Comparison of ENCODE assay signal across 9 cellular contexts in genomic region chr17:7235693-7236665, GRCh38. TPM values are rescaled to one million over a fixed set of nuclear protein-coding genes. Genes with fewer than 3 reads are reported as not detected.
DNase-seq lines count a peak whose midpoint lies in the region; ATAC-seq, FAIRE-seq and TF ChIP-seq lines count a peak whose summit lies in the region.
"Had no signal": no experiment of that assay in that cellular context is flagged by ENCODE, and none has a peak within 500 bp of the region (broad histone marks: within the 10 kb centered on the region; RNA-seq: fewer than 3 reads in every experiment).

No MANE protein-coding gene starts in this region.

- FAIRE-seq in A549 (lab: Jason Lieb, UNC) = no peak
- FAIRE-seq in kidney (lab: Jason Lieb, UNC) = no peak

- no peaks in the 10 kb centered on the region for H3K9me3 ChIP-seq in A549
- H3K9me3 ChIP-seq in kidney (ENCODE audit: control insufficient read depth in 1 of 2, low read length in 2 of 2) = no peaks in the 10 kb centered on the region
- H3K9me3 ChIP-seq: thoracic aorta had no signal

- no peaks in the 10 kb centered on the region for H3K27me3 Mint-ChIP-seq in activated T-helper 2 cell treated with anti-CD3 and anti-CD28 coated beads, Interferon-gamma antibody, Interleukin-2, Interleukin-4, amounts not matched to agents 10 μg/mL and 5 μg/mL and 100 μg/mL, durations not matched to agents 14 hours and 24 hours and 36 hours (ENCODE audit: low read depth)

- H3K27ac ChIP-seq in A549 (peak overlapping the region; percentile 1 to 94; a peak in 2 of 6 replicates), kidney (ENCODE audit: low read depth in 2 of 2, low read length in 2 of 2) (no peak overlapping the region)

- H3K4me3 ChIP-seq in A549 (no peak overlapping the region), kidney (ENCODE audit: low read length in 2 of 2) (peak overlapping the region in 1 of 2 donors; percentile 95)

- no peak for TF ChIP-seq CTCF in A549 (IDR thresholded peaks at IDR 0.05)
- no peak for TF ChIP-seq CTCF in kidney (IDR thresholded peaks at IDR 0.05; ENCODE audit: borderline replicate concordance, extremely low read depth, insufficient read depth)
- no peak for TF ChIP-seq CTCF in GM10248 (IDR thresholded peaks at IDR 0.05; ENCODE audit: control extremely low read depth, extremely low read depth, low read depth, missing control alignments)

- intact Hi-C loops in activated T-helper 2 cell treated with anti-CD3 and anti-CD28 coated beads, Interferon-gamma antibody, Interleukin-2, Interleukin-4, amounts not matched to agents 10 μg/mL and 5 μg/mL and 100 μg/mL, durations not matched to agents 14 hours and 24 hours and 36 hours (cut with micrococcal nuclease) = no loop called here
- intact Hi-C loops in kidney (cut with DNase I) = no loop called here

- POLR2A ChIA-PET in A549 (lab: Yijun Ruan, JAX) = interaction anchor here (6.9 kb wide), 1 partner anchor 16 kb away, joined by 63 read pairs; the partner anchor contains the start of genes ACADVL and DLG4
- POLR2A ChIA-PET in GM10248 (lab: Yijun Ruan, JAX) = interaction anchor here (1.2 to 2.7 kb wide), 2 partner anchors 11 to 17 kb away, joined by 3 to 6 read pairs; partner anchors contain the start of genes ACADVL and DLG4

- H3K9me3 Mint-ChIP-seq in activated T-helper 2 cell treated with anti-CD3 and anti-CD28 coated beads, Interferon-gamma antibody, Interleukin-2, Interleukin-4, amounts not matched to agents 10 μg/mL and 5 μg/mL and 100 μg/mL, durations not matched to agents 14 hours and 24 hours and 36 hours = no peaks in the 10 kb centered on the region

- H3K9ac ChIP-seq in kidney (ENCODE audit: low read length in 2 of 2) = no peak overlapping the region

- DNase-seq in A549 (ENCODE audit: low read depth in 1 of 2, low spot score in 1 of 2) = no peak
- DNase-seq in activated T-helper 2 cell treated with anti-CD3 and anti-CD28 coated beads, Interferon-gamma antibody, Interleukin-2, Interleukin-4, amounts not matched to agents 10 μg/mL and 5 μg/mL and 100 μg/mL, durations not matched to agents 14 hours and 24 hours and 36 hours (ENCODE audit: low spot score) = no peak
- DNase-seq in kidney = peak; percentile 69
- DNase-seq in GM10248 (ENCODE audit: extremely low spot score) = no peak
- no peak for DNase-seq in COLO668 (lab: John Stamatoyannopoulos, UW; ENCODE audit: unreplicated experiment)
- DNase-seq in NCI-H345 treated with DMSO at 0.1 percent for 48 hours (lab: John Stamatoyannopoulos, UW; ENCODE audit: unreplicated experiment) = no peak

- no peak for TF ChIP-seq EP300 in A549 (IDR thresholded peaks at IDR 0.05)

- H3K4me1 Mint-ChIP-seq in activated T-helper 2 cell treated with anti-CD3 and anti-CD28 coated beads, Interferon-gamma antibody, Interleukin-2, Interleukin-4, amounts not matched to agents 10 μg/mL and 5 μg/mL and 100 μg/mL, durations not matched to agents 14 hours and 24 hours and 36 hours (ENCODE audit: low read depth) = peaks cover 46% of the 10 kb centered on the region

- peak overlapping the region; percentile 98 for H3K4me3 Mint-ChIP-seq in activated T-helper 2 cell treated with anti-CD3 and anti-CD28 coated beads, Interferon-gamma antibody, Interleukin-2, Interleukin-4, amounts not matched to agents 10 μg/mL and 5 μg/mL and 100 μg/mL, durations not matched to agents 14 hours and 24 hours and 36 hours (ENCODE audit: low read depth)

- CTCF ChIA-PET in A549 (lab: Yijun Ruan, JAX) = interaction anchor here (1.1 to 17.3 kb wide), 9 partner anchors 14 to 191 kb away, joined by 3 to 169 read pairs (median 7); partner anchors contain the start of genes ACADVL and DLG4
- CTCF ChIA-PET in GM10248 (lab: Yijun Ruan, JAX) = interaction anchor here (1.4 to 4.4 kb wide), 3 partner anchors 15 to 60 kb away, joined by 3 to 26 read pairs (median 3); partner anchors contain the start of genes ACADVL, DLG4 and SLC2A4

- peaks cover 51% of the 10 kb centered on the region for H3K36me3 Mint-ChIP-seq in activated T-helper 2 cell treated with anti-CD3 and anti-CD28 coated beads, Interferon-gamma antibody, Interleukin-2, Interleukin-4, amounts not matched to agents 10 μg/mL and 5 μg/mL and 100 μg/mL, durations not matched to agents 14 hours and 24 hours and 36 hours (ENCODE audit: low read depth)

- 80% methylated on average over 21 of the region's 22 CpGs for whole genome bisulfite sequencing in A549 (ENCODE audit: missing lambda C conversion rate)

- TF ChIP-seq POLR2A in A549 (IDR thresholded peaks at IDR 0.05; ENCODE audit: low read length) (no peak), GM18505 (IDR thresholded peaks at IDR 0.05; ENCODE audit: borderline replicate concordance, extremely low read depth, insufficient read depth, insufficient read length) (peak; percentile 16)

- TF ChIP-seq RAD21 in A549 (conservative IDR thresholded peaks at IDR 0.05 in 1 of 2, IDR thresholded peaks at IDR 0.05 in 1 of 2) = no peak

- peaks cover 55% of the 10 kb centered on the region for H3K4me1 ChIP-seq in A549
- peaks cover 17 to 33% of the 10 kb centered on the region in 2 donors for H3K4me1 ChIP-seq in kidney (ENCODE audit: control insufficient read depth in 1 of 2, insufficient read depth in 1 of 2, low read depth in 1 of 2, low read length in 2 of 2)

- peak overlapping the region; percentile 92 for H3K4me2 ChIP-seq in A549

- H3K27ac Mint-ChIP-seq in activated T-helper 2 cell treated with anti-CD3 and anti-CD28 coated beads, Interferon-gamma antibody, Interleukin-2, Interleukin-4, amounts not matched to agents 10 μg/mL and 5 μg/mL and 100 μg/mL, durations not matched to agents 14 hours and 24 hours and 36 hours = no peak overlapping the region

- ATAC-seq in A549 (no peak), GM18505 (IDR thresholded peaks at IDR 0.05; ENCODE audit: unreplicated experiment) (no peak), HG03432 (IDR thresholded peaks at IDR 0.05; ENCODE audit: unreplicated experiment) (no peak)

- peaks cover 13 to 24% of the 10 kb centered on the region in 2 donors for H3K36me3 ChIP-seq in kidney (ENCODE audit: control insufficient read depth in 1 of 2, insufficient read depth in 2 of 2, low read length in 2 of 2)

TF ChIP-seq in A549, 52 proteins besides CTCF, POLR2A, EP300 and RAD21 (continues in another document):
- TF ChIP-seq FOSL2 (IDR thresholded peaks at IDR 0.05) (no peak), FOSL2 (CRISPR knock-in tag; IDR thresholded peaks at IDR 0.05) (peak; percentile 75)

RNA-seq across cellular contexts. Expression of gene DVL2, which starts 1.7 kb away (rescaled TPM):
- polyA plus RNA-seq in A549 (2011; rRNA removed) = 5.7 and 9.6 TPM in 2 replicates
- polyA plus RNA-seq in A549 (2012; cell fraction: cytosol; rRNA removed) = 6.5 and 9.2 TPM in 2 replicates
- 13.8 and 22.3 TPM in 2 replicates for polyA plus RNA-seq in A549 (2012; cell fraction: nucleus; rRNA removed)
- 30.7 to 40.4 TPM (median 37.7 TPM) in 3 replicates for polyA plus RNA-seq in A549 (2017; fragmentation: RNase III; extraction: RNeasy Plus Mini Kit Qiagen cat#74134 plus additional on column Dnase treatment)
- polyA minus RNA-seq in A549 (2011; rRNA and poly(A)+ RNA removed) = 27.8 and 36.3 TPM in 2 replicates
- total RNA-seq in activated T-helper 2 cell treated with anti-CD3 and anti-CD28 coated beads, Interferon-gamma antibody, Interleukin-2, Interleukin-4, amounts not matched to agents 10 μg/mL and 5 μg/mL and 100 μg/mL, durations not matched to agents 14 hours and 24 hours and 36 hours = 69.7 and 73.1 TPM in 2 replicates
- 35.8 TPM for total RNA-seq in kidney
- polyA plus RNA-seq in kidney (ENCODE audit: insufficient read depth, low read depth, low replicate concordance) = 18.0 TPM

RNA-seq across cellular contexts. Expression of gene PHF23, which starts 3.3 kb away (rescaled TPM):
- polyA plus RNA-seq in A549 (2011; rRNA removed) (52.1 and 61.2 TPM in 2 replicates), A549 (2017; fragmentation: RNase III; extraction: RNeasy Plus Mini Kit Qiagen cat#74134 plus additional on column Dnase treatment) (70.9 to 80.2 TPM (median 79.1 TPM) in 3 replicates), kidney (ENCODE audit: insufficient read depth, low read depth, low replicate concordance) (48.5 TPM)
- polyA plus RNA-seq in A549 (2012; cell fraction: cytosol; rRNA removed) = 43.2 and 48.2 TPM in 2 replicates
- 28.6 and 32.6 TPM in 2 replicates for polyA plus RNA-seq in A549 (2012; cell fraction: nucleus; rRNA removed)
- 66.5 and 74.4 TPM in 2 replicates for polyA minus RNA-seq in A549 (2011; rRNA and poly(A)+ RNA removed)
- 43.4 and 47.8 TPM in 2 replicates for total RNA-seq in activated T-helper 2 cell treated with anti-CD3 and anti-CD28 coated beads, Interferon-gamma antibody, Interleukin-2, Interleukin-4, amounts not matched to agents 10 μg/mL and 5 μg/mL and 100 μg/mL, durations not matched to agents 14 hours and 24 hours and 36 hours
- 28.1 TPM for total RNA-seq in kidney

RNA-seq across cellular contexts. Expression of gene GABARAP, which starts 6.3 kb away (rescaled TPM):
- polyA plus RNA-seq in A549 (2011; rRNA removed) = 399 and 502 TPM in 2 replicates
- 329 and 360 TPM in 2 replicates for polyA plus RNA-seq in A549 (2012; cell fraction: cytosol; rRNA removed)
- 93.2 and 184 TPM in 2 replicates for polyA plus RNA-seq in A549 (2012; cell fraction: nucleus; rRNA removed)
- polyA plus RNA-seq in A549 (2017; fragmentation: RNase III; extraction: RNeasy Plus Mini Kit Qiagen cat#74134 plus additional on column Dnase treatment) = 431 to 510 TPM (median 504 TPM) in 3 replicates
- polyA minus RNA-seq in A549 (2011; rRNA and poly(A)+ RNA removed) = 305 and 331 TPM in 2 replicates
- 145 and 147 TPM in 2 replicates for total RNA-seq in activated T-helper 2 cell treated with anti-CD3 and anti-CD28 coated beads, Interferon-gamma antibody, Interleukin-2, Interleukin-4, amounts not matched to agents 10 μg/mL and 5 μg/mL and 100 μg/mL, durations not matched to agents 14 hours and 24 hours and 36 hours
- 477 TPM for total RNA-seq in kidney
- polyA plus RNA-seq in kidney (ENCODE audit: insufficient read depth, low read depth, low replicate concordance) = 1,483 TPM

RNA-seq across cellular contexts. Expression of gene CTDNEP1, which starts 15.6 kb away (rescaled TPM):
- polyA plus RNA-seq in A549 (2011; rRNA removed) (161 and 251 TPM in 2 replicates), A549 (2017; fragmentation: RNase III; extraction: RNeasy Plus Mini Kit Qiagen cat#74134 plus additional on column Dnase treatment) (145 to 151 TPM (median 147 TPM) in 3 replicates), kidney (ENCODE audit: insufficient read depth, low read depth, low replicate concordance) (124 TPM)
- polyA plus RNA-seq in A549 (2012; cell fraction: cytosol; rRNA removed) = 169 and 266 TPM in 2 replicates
- 146 and 158 TPM in 2 replicates for polyA plus RNA-seq in A549 (2012; cell fraction: nucleus; rRNA removed)
- 273 and 295 TPM in 2 replicates for polyA minus RNA-seq in A549 (2011; rRNA and poly(A)+ RNA removed)
- total RNA-seq in activated T-helper 2 cell treated with anti-CD3 and anti-CD28 coated beads, Interferon-gamma antibody, Interleukin-2, Interleukin-4, amounts not matched to agents 10 μg/mL and 5 μg/mL and 100 μg/mL, durations not matched to agents 14 hours and 24 hours and 36 hours = 170 and 181 TPM in 2 replicates
- total RNA-seq in kidney = 113 TPM

RNA-seq across cellular contexts. Expression of gene ELP5, which starts 16.0 kb away (rescaled TPM):
- 114 and 133 TPM in 2 replicates for polyA plus RNA-seq in A549 (2011; rRNA removed)
- polyA plus RNA-seq in A549 (2012; cell fraction: cytosol; rRNA removed) = 135 and 152 TPM in 2 replicates
- 74.9 and 115 TPM in 2 replicates for polyA plus RNA-seq in A549 (2012; cell fraction: nucleus; rRNA removed)
- polyA plus RNA-seq in A549 (2017; fragmentation: RNase III; extraction: RNeasy Plus Mini Kit Qiagen cat#74134 plus additional on column Dnase treatment) = 89.2 to 97.3 TPM (median 92.1 TPM) in 3 replicates
- polyA minus RNA-seq in A549 (2011; rRNA and poly(A)+ RNA removed) = 71.7 and 72.2 TPM in 2 replicates
- total RNA-seq in activated T-helper 2 cell treated with anti-CD3 and anti-CD28 coated beads, Interferon-gamma antibody, Interleukin-2, Interleukin-4, amounts not matched to agents 10 μg/mL and 5 μg/mL and 100 μg/mL, durations not matched to agents 14 hours and 24 hours and 36 hours = 64.8 and 65.3 TPM in 2 replicates
- 41.9 TPM for total RNA-seq in kidney
- polyA plus RNA-seq in kidney (ENCODE audit: insufficient read depth, low read depth, low replicate concordance) = 110 TPM

Comparison
In these comparisons a context has a peak if more than half of its experiments do, and no peak if none do; other contexts are left out.
1. H3K27ac ChIP-seq: peak in A549 (2 of 2); none in kidney (0 of 2).